In the genomic region with DNA sequence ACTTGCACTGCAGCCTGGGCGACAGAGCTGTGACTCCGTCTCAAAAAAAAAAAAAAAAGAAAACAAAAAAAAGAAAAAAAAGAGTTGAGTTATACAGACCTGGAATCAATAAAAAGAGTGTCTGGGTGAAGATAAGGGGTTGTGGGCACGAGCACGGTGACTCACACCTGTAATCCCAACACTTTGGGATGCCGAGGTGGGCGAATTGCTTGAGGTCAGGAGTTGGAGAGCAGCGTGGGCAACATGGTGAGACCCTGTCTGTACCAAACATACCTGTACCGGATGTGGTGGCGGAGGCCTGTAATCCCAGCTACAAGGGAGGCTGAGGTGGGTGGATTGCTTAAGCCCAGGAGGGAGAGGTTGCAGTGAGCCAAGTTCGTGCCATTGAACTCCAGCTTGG, we compare ENCODE assay signal across 12 cellular contexts. TPM values are rescaled to one million over a fixed set of nuclear protein-coding genes. Genes with fewer than 3 reads are reported as not detected.
A peak's percentile ranks its signal among the peaks of the same experiment; 100 is the strongest.
DNase-seq lines count a peak whose midpoint lies in the region; ATAC-seq, FAIRE-seq and TF ChIP-seq lines count a peak whose summit lies in the region.
"Had no signal": no experiment of that assay in that cellular context is flagged by ENCODE, and none has a peak within 500 bp of the region (broad histone marks: within the 10 kb centered on the region; RNA-seq: fewer than 3 reads in every experiment).

No MANE protein-coding gene starts in this region.

- H3K9me3 ChIP-seq in Karpas-422 (ENCODE audit: low read length) = no peaks in the 10 kb centered on the region
- 0 out of 2 replicates have a peak, but pooled peaks cover 1% of the 10 kb centered on the region for H3K9me3 ChIP-seq in K562 (replicated peaks; ENCODE audit: control insufficient read depth, insufficient read depth, low read depth, low read length)
- H3K9me3 ChIP-seq: A549, tibial artery had no signal

- TF ChIP-seq POLR2A in K562 (conservative IDR thresholded peaks at IDR 0.05) = no peak

- peaks cover 13% of the 10 kb centered on the region; the same call in 1 of the 2 replicates for H3K36me3 ChIP-seq in Karpas-422 (ENCODE audit: insufficient read depth, low read length)
- H3K36me3 ChIP-seq in K562 (ENCODE audit: control insufficient read depth, insufficient read depth, low read length) = peaks cover 24% of the 10 kb centered on the region

- in situ Hi-C loops in K562 (cut with MboI) = no loop called here

- FAIRE-seq in K562 (lab: Jason Lieb, UNC) = no peak
- FAIRE-seq: A549 had no signal

- no peak for TF ChIP-seq EP300 in K562 (IDR thresholded peaks at IDR 0.05; ENCODE audit: low read length)

- H3K27me3 Mint-ChIP-seq in activated CD8-positive, alpha-beta memory T cell treated with anti-CD3 and anti-CD28 coated beads, Interleukin-2, amount 10 ng/mL, durations not matched to agents 7 days and 5 days = peaks cover 2% of the 10 kb centered on the region
- H3K27me3 Mint-ChIP-seq in osteocyte (ENCODE audit: unreplicated experiment) = no peaks in the 10 kb centered on the region

- peak overlapping the region; percentile 98 for H3K4me2 ChIP-seq in Karpas-422 (ENCODE audit: low read depth, low read length, poor library complexity, severe bottlenecking)
- H3K4me2 ChIP-seq in K562 (ENCODE audit: insufficient read depth, low read length) = peak overlapping the region; percentile 99

- no peaks in the 10 kb centered on the region for H3K9me2 ChIP-seq in Karpas-422 (replicated peaks; ENCODE audit: insufficient read depth, low read length)

- H4K20me1 ChIP-seq in Karpas-422 (ENCODE audit: insufficient read depth, low read depth, low read length) = peaks cover 4% of the 10 kb centered on the region; the same call in 1 of the 2 replicates
- H4K20me1 ChIP-seq in K562 (replicated peaks; ENCODE audit: control insufficient read depth, insufficient read depth, low read length) = no peaks in the 10 kb centered on the region; the same call in 1 of the 2 replicates

- no TSS peak for BruUV-seq in K562 (replicated peaks; lab: Mats Ljungman, UMichigan)

- H3K9me1 ChIP-seq in K562 (ENCODE audit: control insufficient read depth, insufficient read depth, low read length) = peaks cover 7% of the 10 kb centered on the region

- CTCF ChIA-PET in activated CD8-positive, alpha-beta memory T cell treated with anti-CD3 and anti-CD28 coated beads, Interleukin-2, amount 10 ng/mL, durations not matched to agents 7 days and 5 days (lab: Charles Lee) = interaction anchor here (2.0 kb wide), 1 partner anchor 535 kb away, joined by 8 read pairs; no protein-coding TSS in a partner anchor
- CTCF ChIA-PET in K562 (lab: Yijun Ruan, JAX; ENCODE audit: low intra/inter-chr PET ratio) = no interaction called here

- peak overlapping the region; percentile 19 for H3K27ac Mint-ChIP-seq in activated CD8-positive, alpha-beta memory T cell treated with anti-CD3 and anti-CD28 coated beads, Interleukin-2, amount 10 ng/mL, durations not matched to agents 7 days and 5 days
- H3K27ac Mint-ChIP-seq in osteocyte (ENCODE audit: unreplicated experiment) = peak overlapping the region; percentile 70

- H2AFZ ChIP-seq in Karpas-422 (ENCODE audit: low read length) = no peak overlapping the region
- H2AFZ ChIP-seq in K562 (ENCODE audit: low read depth, low read length) = no peak overlapping the region

- H3K4me1 ChIP-seq in Karpas-422 (ENCODE audit: low read length) = peaks cover 20% of the 10 kb centered on the region
- peaks cover 15 to 36% of the 10 kb centered on the region in 2 experiments for H3K4me1 ChIP-seq in K562 (replicated peaks in 1 of 2; ENCODE audit: control insufficient read depth in 2 of 2, insufficient read depth in 2 of 2, low read length in 2 of 2)

- H3K27me3 ChIP-seq in Karpas-422 (ENCODE audit: low read length) = no peaks in the 10 kb centered on the region
- H3K27me3 ChIP-seq in K562 (ENCODE audit: control insufficient read depth in 2 of 2, insufficient read depth in 2 of 2, low read length in 2 of 2) = no peaks in the 10 kb centered on the region
- H3K27me3 ChIP-seq: tibial artery had no signal

- no peak overlapping the region for H3K9ac ChIP-seq in Karpas-422 (ENCODE audit: low read length)
- H3K9ac ChIP-seq in K562 (ENCODE audit: insufficient read depth in 1 of 2, low read depth in 2 of 2, low read length in 2 of 2) = peak overlapping the region in 1 of 2 experiments; percentile 95; a peak in 1 of 4 replicates

- TF ChIP-seq CTCF in K562 (IDR thresholded peaks at IDR 0.05 in 2 of 3, conservative IDR thresholded peaks at IDR 0.05 in 1 of 3; ENCODE audit: insufficient read depth in 2 of 3, low read depth in 1 of 3, low read length in 3 of 3) = no peak
- no peak for TF ChIP-seq CTCF in osteocyte (IDR thresholded peaks at IDR 0.05)

- no peak for ATAC-seq in activated CD8-positive, alpha-beta memory T cell treated with anti-CD3 and anti-CD28 coated beads, Interleukin-2, amount 10 ng/mL, durations not matched to agents 7 days and 5 days
- no peak for ATAC-seq in K562
- ATAC-seq in GM19452 (IDR thresholded peaks at IDR 0.05; ENCODE audit: unreplicated experiment) = no peak

- H3K4me1 Mint-ChIP-seq in activated CD8-positive, alpha-beta memory T cell treated with anti-CD3 and anti-CD28 coated beads, Interleukin-2, amount 10 ng/mL, durations not matched to agents 7 days and 5 days = peaks cover 32% of the 10 kb centered on the region
- H3K4me1 Mint-ChIP-seq in osteocyte (ENCODE audit: unreplicated experiment) = peaks cover 17% of the 10 kb centered on the region

- no peak for DNase-seq in activated CD8-positive, alpha-beta memory T cell treated with anti-CD3 and anti-CD28 coated beads, Interleukin-2, amount 10 ng/mL, durations not matched to agents 7 days and 5 days
- DNase-seq in activated CD8-positive, alpha-beta memory T cell treated with anti-CD3 and anti-CD28 coated beads, Interleukin-2, amount 50 U/mL, for 48 hours = no peak
- no peak for DNase-seq in Karpas-422
- no peak for DNase-seq in K562 (ENCODE audit: extremely low read depth in 1 of 4, low spot score in 3 of 4)
- no peak for DNase-seq in osteocyte (ENCODE audit: extremely low spot score, unreplicated experiment)
- no peak for DNase-seq in NCI-H128 (lab: John Stamatoyannopoulos, UW; ENCODE audit: unreplicated experiment)
- DNase-seq in midbrain (lab: John Stamatoyannopoulos, UW) = no peak
- DNase-seq: NCI-H1436 treated with DMSO at 0.1 percent for 48 hours, NCI-H510A, tibial artery had no signal

- POLR2A ChIA-PET in K562 (lab: Yijun Ruan, JAX) = interaction anchor here (0.6 to 2.3 kb wide), 4 partner anchors 9 to 22 kb away, joined by 3 to 6 read pairs (median 4); no protein-coding TSS in a partner anchor

- peaks cover 10% of the 10 kb centered on the region for H3K36me3 Mint-ChIP-seq in activated CD8-positive, alpha-beta memory T cell treated with anti-CD3 and anti-CD28 coated beads, Interleukin-2, amount 10 ng/mL, durations not matched to agents 7 days and 5 days
- peaks cover 4% of the 10 kb centered on the region for H3K36me3 Mint-ChIP-seq in osteocyte (ENCODE audit: unreplicated experiment)

- intact Hi-C loops in K562 (cut with micrococcal nuclease) = no loop called here

- H3K79me2 ChIP-seq in Karpas-422 (ENCODE audit: low read length) = peaks cover 45% of the 10 kb centered on the region
- peaks cover 46% of the 10 kb centered on the region for H3K79me2 ChIP-seq in K562 (ENCODE audit: control insufficient read depth, insufficient read depth, low read length)

- H3K4me3 ChIP-seq in Karpas-422 (ENCODE audit: low read length) = peak overlapping the region; percentile 99; the same call in 1 of the 2 replicates
- no peak overlapping the region for H3K4me3 ChIP-seq in K562

- H3K27ac ChIP-seq in Karpas-422 (ENCODE audit: low read length) = no peak overlapping the region
- no peak overlapping the region for H3K27ac ChIP-seq in K562 (ENCODE audit: extremely low read depth, low read depth, low read length)

- H3K9me3 Mint-ChIP-seq in activated CD8-positive, alpha-beta memory T cell treated with anti-CD3 and anti-CD28 coated beads, Interleukin-2, amount 10 ng/mL, durations not matched to agents 7 days and 5 days (ENCODE audit: low read depth) = no peaks in the 10 kb centered on the region
- H3K9me3 Mint-ChIP-seq in osteocyte (ENCODE audit: unreplicated experiment) = no peaks in the 10 kb centered on the region

- TF ChIP-seq RAD21 in K562 (CRISPR knock-in tag; conservative IDR thresholded peaks at IDR 0.05 in 1 of 2, IDR thresholded peaks at IDR 0.05 in 1 of 2) = no peak

- H3K4me3 Mint-ChIP-seq in activated CD8-positive, alpha-beta memory T cell treated with anti-CD3 and anti-CD28 coated beads, Interleukin-2, amount 10 ng/mL, durations not matched to agents 7 days and 5 days = peak overlapping the region; percentile 91
- peak overlapping the region; percentile 78 for H3K4me3 Mint-ChIP-seq in osteocyte (ENCODE audit: unreplicated experiment)

- 73% methylated on average over 8 of the region's 10 CpGs for WGBS in K562 (ENCODE audit: insufficient coverage, low coverage, missing lambda C conversion rate)

TF ChIP-seq in K562, 482 proteins besides CTCF, POLR2A, EP300 and RAD21:
- TF ChIP-seq CBFA2T3 (IDR thresholded peaks at IDR 0.05) = peak; percentile 42; the same call in 1 of the 2 replicates
- TF ChIP-seq CAMTA2 (CRISPR knock-in tag; conservative IDR thresholded peaks at IDR 0.05) = no peak
- TF ChIP-seq TRIM24 (IDR thresholded peaks at IDR 0.05) = 0 out of 4 replicates have a peak, but pooled peaks of 1 of the 2 experiments have one; percentile 14

RNA-seq across cellular contexts. Expression of gene TRAP1, which starts 1.3 kb away (rescaled TPM):
- total RNA-seq in activated CD8-positive, alpha-beta memory T cell treated with anti-CD3 and anti-CD28 coated beads, Interleukin-2, amount 10 ng/mL, durations not matched to agents 7 days and 5 days = 100 to 1,000 TPM; 147 to 193 TPM
- total RNA-seq in Karpas-422 (2014; rRNA removed; shearing (Covaris generic); ENCODE audit: low replicate concordance) = 118 and 195 TPM in 2 replicates
- total RNA-seq in K562 (2011; cell fraction: chromatin; rRNA removed; ENCODE audit: low replicate concordance) = 286 and 689 TPM in 2 replicates
- total RNA-seq in K562 (2011; cell fraction: nucleolus; rRNA removed) = 343 and 356 TPM in 2 replicates
- total RNA-seq in K562 (2011; cell fraction: nucleoplasm; rRNA removed) = 330 and 334 TPM in 2 replicates
- total RNA-seq in K562 (2014; rRNA removed) (436 and 520 TPM in 2 replicates), K562 (2014; rRNA removed; fragmentation: Illumina TruSeq; extraction: Trizol) (124 and 126 TPM in 2 replicates), K562 (2015; rRNA removed; fragmentation: Illumina TruSeq; extraction: Trizol) (174 and 185 TPM in 2 replicates), K562 (2021) (405 and 408 TPM in 2 replicates), osteocyte (76.3 and 81.9 TPM in 2 replicates)
- polyA plus RNA-seq in K562 (2011; rRNA removed) (317 and 437 TPM in 2 replicates), K562 (2014; fragmentation: Illumina TruSeq; extraction: Trizol) (352 and 398 TPM in 2 replicates), K562 (2014; fragmentation: Nextera tagmentation; extraction: Ambion mirVana) (10 to 100 TPM; 19.1 to 50.8 TPM), K562 (2014; rRNA removed) (292 and 301 TPM in 2 replicates)
- 306 and 538 TPM in 2 replicates for polyA plus RNA-seq in K562 (2011; cell fraction: cytosol; rRNA removed)
- polyA plus RNA-seq in K562 (2011; cell fraction: nucleus; rRNA removed) = 577 and 840 TPM in 2 replicates
- polyA plus RNA-seq in K562 (2012) = 242 and 372 TPM in 2 replicates
- polyA minus RNA-seq in K562 (2011; rRNA and poly(A)+ RNA removed) = 328 and 373 TPM in 2 replicates
- polyA minus RNA-seq in K562 (2011; cell fraction: cytosol; rRNA and poly(A)+ RNA removed) = 209 and 257 TPM in 2 replicates
- polyA minus RNA-seq in K562 (2011; cell fraction: nucleus; rRNA and poly(A)+ RNA removed) = 127 and 130 TPM in 2 replicates
